Comparison of ENCODE assay signal across 8 cellular contexts in genomic region chr5:3284506-3284905, GRCh38.
"Had no signal": no experiment of that assay in that cellular context is flagged by ENCODE, and none has a peak within 500 bp of the region (broad histone marks: within the 10 kb centered on the region; RNA-seq: fewer than 3 reads in every experiment).

No MANE protein-coding gene starts in this region.

- FAIRE-seq: HepG2, HTR-8/SVneo, K562 had no signal

- H3K4me3 Mint-ChIP-seq: IgD-negative memory B cell had no signal

- ATAC-seq: HepG2, K562 had no signal

- H3K36me3 Mint-ChIP-seq: IgD-negative memory B cell had no signal

- H3K27ac ChIP-seq: HL-60 had no signal

- DNase-seq: IMR-90, KBM-7, KG1 had no signal

- H3K4me1 Mint-ChIP-seq: IgD-negative memory B cell had no signal

- H3K4me3 ChIP-seq: K562 had no signal

- H3K27me3 Mint-ChIP-seq: IgD-negative memory B cell had no signal

- H3K27ac Mint-ChIP-seq: IgD-negative memory B cell had no signal
